ENCODE assay signal across 25 cellular contexts in genomic region chr18:6795307-6795706, GRCh38.
A peak's percentile ranks its signal among the peaks of the same experiment; 100 is the strongest.
DNase-seq lines count a peak whose midpoint lies in the region; ATAC-seq and TF ChIP-seq lines count a peak whose summit lies in the region.
"Had no signal": no experiment of that assay in that cellular context is flagged by ENCODE, and none has a peak within 500 bp of the region (broad histone marks: within the 10 kb centered on the region; RNA-seq: fewer than 3 reads in every experiment).

No MANE protein-coding gene starts in this region.

- H2BK120ac ChIP-seq in neuronal stem cell (ENCODE audit: low read depth, low read length): no peak overlapping the region

- H3K4me2 ChIP-seq in neuronal stem cell (ENCODE audit: insufficient read depth, low read length, poor library complexity, severe bottlenecking): no peak overlapping the region

- H3K4ac ChIP-seq in neuronal stem cell (ENCODE audit: low read length): no peak overlapping the region

- no peak overlapping the region for H2AK5ac ChIP-seq in neuronal stem cell (ENCODE audit: low read depth, low read length)

- H3K79me1 ChIP-seq in neuronal stem cell (ENCODE audit: low read depth, low read length): no peaks in the 10 kb centered on the region

- H3K4me3 ChIP-seq in neuronal stem cell (ENCODE audit: low read length in 2 of 2) (no peak overlapping the region), tibial nerve (no peak overlapping the region)
- H3K4me3 ChIP-seq: body of pancreas, right atrium auricular region, suprapubic skin had no signal

- H3K27me3 ChIP-seq in neuronal stem cell (ENCODE audit: control insufficient read depth in 3 of 3, insufficient read depth in 3 of 3, low read depth in 1 of 3, low read length in 3 of 3): no peaks in the 10 kb centered on the region
- H3K27me3 ChIP-seq in tibial nerve: no peaks in the 10 kb centered on the region
- H3K27me3 ChIP-seq: body of pancreas, right atrium auricular region, suprapubic skin had no signal

- no peak for TF ChIP-seq EP300 in tibial nerve (IDR thresholded peaks at IDR 0.05)

- no peak overlapping the region for H3K23ac ChIP-seq in neuronal stem cell (ENCODE audit: low read depth, low read length, poor library complexity)

- no peak overlapping the region for H4K8ac ChIP-seq in neuronal stem cell (ENCODE audit: low read depth, low read length)

- no peak for TF ChIP-seq CTCF in tibial nerve (IDR thresholded peaks at IDR 0.05)

- no peak for ATAC-seq in HG02642 (IDR thresholded peaks at IDR 0.05; ENCODE audit: poor library complexity, unreplicated experiment)
- ATAC-seq: activated T-helper 17 cell treated with anti-CD3 and anti-CD28 coated beads, Interleukin-2, amount 50 U/mL, for 72 hours; body of pancreas; left colon had no signal

- H3K9me3 ChIP-seq in neuronal stem cell (replicated peaks in 1 of 2; ENCODE audit: control insufficient read depth in 2 of 2, insufficient read depth in 1 of 2, low read depth in 1 of 2, low read length in 2 of 2): no peaks in the 10 kb centered on the region
- no peaks in the 10 kb centered on the region for H3K9me3 ChIP-seq in tibial nerve
- H3K9me3 ChIP-seq: body of pancreas, right atrium auricular region, suprapubic skin had no signal

- no peaks in the 10 kb centered on the region for H3K4me1 ChIP-seq in neuronal stem cell (ENCODE audit: control insufficient read depth in 2 of 2, insufficient read depth in 1 of 2, low read depth in 1 of 2, low read length in 2 of 2)
- no peaks in the 10 kb centered on the region for H3K4me1 ChIP-seq in tibial nerve
- H3K4me1 ChIP-seq: body of pancreas, right atrium auricular region, suprapubic skin had no signal

- H3K18ac ChIP-seq in neuronal stem cell (ENCODE audit: low read length): no peak overlapping the region

- H3K27ac ChIP-seq in neuronal stem cell (replicated peaks; ENCODE audit: low read length) (no peak overlapping the region), tibial nerve (no peak overlapping the region)
- H3K27ac ChIP-seq: body of pancreas, C4-2B, HL-60, right atrium auricular region had no signal

- no CpG with 5 or more reads among the region's 4 CpGs for WGBS in neuronal stem cell (ENCODE audit: extremely low coverage in 2 of 2, insufficient read length in 2 of 2, insufficient replicate concordance in 1 of 2), 2 donors
- WGBS in tibial nerve, 2 donors: 42 to 69% methylated on average over 4 of the region's 4 CpGs

- H2AFZ ChIP-seq in neuronal stem cell (ENCODE audit: low read length): peak overlapping the region; percentile 28

- H2BK15ac ChIP-seq in neuronal stem cell (ENCODE audit: low read length): no peak overlapping the region

- no peak overlapping the region for H4K91ac ChIP-seq in neuronal stem cell (ENCODE audit: low read depth, low read length, poor library complexity)

- H3K36me3 ChIP-seq in neuronal stem cell (replicated peaks in 1 of 2; ENCODE audit: control insufficient read depth in 2 of 2, insufficient read depth in 2 of 2, low read length in 2 of 2) (no peaks in the 10 kb centered on the region), tibial nerve (no peaks in the 10 kb centered on the region)
- H3K36me3 ChIP-seq: right atrium auricular region, suprapubic skin had no signal

- no peak overlapping the region for H2BK5ac ChIP-seq in neuronal stem cell (ENCODE audit: low read length)

- DNase-seq in EH (ENCODE audit: low read depth) (peak; percentile 21), amniotic epithelial cell (ENCODE audit: low read depth) (peak; percentile 37), fibroblast of the conjunctiva (ENCODE audit: low read depth) (peak; percentile 76), neuronal stem cell (ENCODE audit: low spot score) (no peak), Kasumi-1 (lab: John Stamatoyannopoulos, UW) (no peak), SHP77 treated with DMSO at 0.1 percent for 48 hours (lab: John Stamatoyannopoulos, UW) (no peak), tibial nerve (ENCODE audit: low spot score in 2 of 2) (no peak)
- DNase-seq: activated CD4-positive, alpha-beta T cell treated with anti-CD3 and anti-CD28 coated beads for 48 hours; activated naive CD8-positive, alpha-beta T cell treated with anti-CD3 and anti-CD28 coated beads for 36 hours; cortex of kidney; GF-D8; left colon; MM.1S; NCI-H2171 treated with DMSO at 0.1 percent for 48 hours; NCI-H748 treated with DMSO at 0.1 percent for 48 hours; OCI-M1; SHP77; stimulated activated CD4-positive, alpha-beta T cell treated with anti-CD3 and anti-CD28 coated beads, Interleukin-15, amount 100 ng/mL, for 24 hours had no signal

- no peak overlapping the region for H3K9ac ChIP-seq in neuronal stem cell (ENCODE audit: low read depth, low read length, poor library complexity)

- no peak overlapping the region for H3K14ac ChIP-seq in neuronal stem cell (ENCODE audit: low read length)

- TF ChIP-seq POLR2A in tibial nerve (IDR thresholded peaks at IDR 0.05): no peak

- H2BK12ac ChIP-seq in neuronal stem cell (ENCODE audit: low read length): no peak overlapping the region

Comparison
In these comparisons a context has a peak if more than half of its experiments do, and no peak if none do; other contexts are left out.
1. DNase-seq: peak in EH (single experiment), amniotic epithelial cell (single experiment) and fibroblast of the conjunctiva (single experiment); none in neuronal stem cell (single experiment), Kasumi-1 (0 of 2), SHP77 treated with DMSO at 0.1 percent for 48 hours (single experiment) and tibial nerve (0 of 2).